In the genomic region with DNA sequence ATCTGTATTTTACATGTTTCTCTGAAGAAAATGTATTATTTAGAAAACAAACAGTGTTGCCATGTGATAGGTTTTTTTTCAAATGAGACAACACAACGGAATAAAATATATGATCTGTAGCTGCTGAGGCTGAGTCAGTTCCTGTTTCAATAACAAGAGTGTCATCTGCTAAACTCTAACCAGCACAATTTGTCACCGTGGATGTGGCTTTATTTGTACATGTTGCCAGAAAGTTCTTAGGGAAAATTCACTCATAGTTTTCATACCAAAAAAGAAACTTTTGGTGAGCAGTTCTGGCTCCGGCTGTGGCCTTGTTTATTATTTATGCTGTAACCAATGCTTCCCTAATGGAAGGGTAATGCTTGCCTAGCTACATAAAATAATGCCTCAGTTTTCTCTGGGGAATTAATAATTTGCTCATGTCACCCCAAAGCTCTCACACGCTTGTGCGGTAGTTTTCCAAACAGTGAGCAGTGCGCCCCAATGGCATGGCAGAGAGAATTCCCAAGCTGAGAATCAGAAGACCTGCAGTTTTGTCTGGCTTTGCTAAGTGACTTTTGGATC, we compare ENCODE assay signal across 7 cellular contexts. TPM values are rescaled to one million over a fixed set of nuclear protein-coding genes. Genes with fewer than 3 reads are reported as not detected.
DNase-seq lines count a peak whose midpoint lies in the region; ATAC-seq, FAIRE-seq and TF ChIP-seq lines count a peak whose summit lies in the region.

No MANE protein-coding gene starts in this region.

- intact Hi-C loops in GM12878 (cut with micrococcal nuclease; ENCODE audit: unreplicated experiment) = no loop called here
- intact Hi-C loops in vagina (cut with DNase I) = no loop called here

- H3K27me3 ChIP-seq in GM12878 (replicated peaks in 1 of 2; ENCODE audit: control insufficient read depth in 2 of 2, insufficient read depth in 2 of 2, low read length in 1 of 2) (no peaks in the 10 kb centered on the region), lung (ENCODE audit: control insufficient read depth, insufficient read depth) (no peaks in the 10 kb centered on the region), vagina (no peaks in the 10 kb centered on the region)

- H3K36me3 ChIP-seq in GM12878 (ENCODE audit: control insufficient read depth in 2 of 2, insufficient read depth in 2 of 2, low read length in 1 of 2) (no peaks in the 10 kb centered on the region), lung (ENCODE audit: control insufficient read depth in 2 of 2, insufficient read depth in 2 of 2, low read length in 2 of 2) (no peaks in the 10 kb centered on the region), vagina (no peaks in the 10 kb centered on the region)

- TF ChIP-seq POLR2A in GM12878 (IDR thresholded peaks at IDR 0.05; ENCODE audit: low read depth, low read length) (no peak; the same call in 1 of the 2 replicates), vagina (IDR thresholded peaks at IDR 0.05) (peak in 1 of 2 donors; percentile 20)

- peak overlapping the region; percentile 56 for H2AFZ ChIP-seq in GM12878 (ENCODE audit: control insufficient read depth, low read depth, low read length)

- H3K4me1 ChIP-seq in GM12878 (ENCODE audit: control insufficient read depth, insufficient read depth, low read length) = peaks cover 44% of the 10 kb centered on the region
- H3K4me1 ChIP-seq in lung (ENCODE audit: control insufficient read depth in 2 of 2, insufficient read depth in 2 of 2, low read length in 2 of 2) = peaks cover 11 to 25% of the 10 kb centered on the region in 2 donors
- peaks cover 68% of the 10 kb centered on the region for H3K4me1 ChIP-seq in vagina

- TF ChIP-seq RAD21 in GM12878 (IDR thresholded peaks at IDR 0.05; ENCODE audit: insufficient read depth, low read depth, low read length) = no peak

- TF ChIP-seq EP300 in GM12878 (IDR thresholded peaks at IDR 0.05; ENCODE audit: borderline replicate concordance in 1 of 2, control insufficient read depth in 1 of 2, low read depth in 2 of 2, low read length in 2 of 2) = peak; percentile 80 to 88

- ATAC-seq in HG02981 (IDR thresholded peaks at IDR 0.05; ENCODE audit: unreplicated experiment) (peak; percentile 42), GM12878 (peak; percentile 77), lung (ENCODE audit: insufficient read depth, low FRiP score) (no peak)

- TF ChIP-seq CTCF in GM12878 (IDR thresholded peaks at IDR 0.05 in 2 of 3, conservative IDR thresholded peaks at IDR 0.05 in 1 of 3; ENCODE audit: control insufficient read depth in 2 of 3, extremely low read depth in 1 of 3, insufficient read depth in 1 of 3, low read depth in 3 of 3, low read length in 3 of 3) (no peak), lung (IDR thresholded peaks at IDR 0.05; ENCODE audit: control extremely low read depth, extremely low read depth) (no peak), vagina (IDR thresholded peaks at IDR 0.05) (no peak)

- H3K9ac ChIP-seq in GM12878 (ENCODE audit: control insufficient read depth, insufficient read depth, low read length) = peak overlapping the region; percentile 75

- WGBS in GM12878 (ENCODE audit: insufficient coverage, insufficient replicate concordance, low lambda C conversion rate, missing lambda C conversion rate) = under 1% methylated on average over 6 of the region's 6 CpGs
- 52 to 55% methylated on average over 6 of the region's 6 CpGs for whole genome bisulfite sequencing in lung, 2 donors

- FAIRE-seq in GM18507 (lab: Jason Lieb, UNC) (peak; percentile 67), GM12878 (lab: Jason Lieb, UNC) (peak; percentile 49)

- RAD21 ChIA-PET in GM12878 (lab: Charles Lee; ENCODE audit: unreplicated experiment) = interaction anchor here (1.0 to 3.7 kb wide), 8 partner anchors 22 to 70 kb away, joined by 3 to 46 read pairs (median 8); partner anchors contain the start of gene KLF6

- SMC1A ChIA-PET in GM12878 (lab: Charles Lee; ENCODE audit: uncharacterized antibody, unreplicated experiment) = interaction anchor here (0.7 to 16.8 kb wide), 14 partner anchors 9 to 96 kb away, joined by 3 to 280 read pairs (median 4); partner anchors contain the start of gene KLF6

- H3K9me3 ChIP-seq in GM12878 (replicated peaks; ENCODE audit: control insufficient read depth, insufficient read depth, low read length) (no peaks in the 10 kb centered on the region), lung (ENCODE audit: control insufficient read depth in 2 of 2, insufficient read depth in 1 of 2, low read length in 1 of 2) (no peaks in the 10 kb centered on the region), vagina (no peaks in the 10 kb centered on the region)

- POLR2A ChIA-PET in GM12878 (lab: Charles Lee) = interaction anchor here (1.1 to 4.6 kb wide), 8 partner anchors 21 to 97 kb away, joined by 3 to 41 read pairs (median 6); partner anchors contain the start of gene KLF6

- H3K79me2 ChIP-seq in GM12878 (ENCODE audit: control insufficient read depth, insufficient read depth, low read length) = no peaks in the 10 kb centered on the region

- BruUV-seq in GM12878 (replicated peaks; lab: Mats Ljungman, UMichigan) = TSS peak; percentile 74

- DNase-seq in GM18507 (ENCODE audit: extremely low spot score, insufficient read length, low read depth) = no peak
- peak; percentile 97 for DNase-seq in RPMI7951 (ENCODE audit: low read depth)
- peak; percentile 71 for DNase-seq in GM12878 (ENCODE audit: low read depth, low spot score)
- no peak for DNase-seq in lung (ENCODE audit: low spot score)
- peak in 1 of 2 donors; percentile 81 for DNase-seq in vagina (ENCODE audit: extremely low spot score in 2 of 2)
- no peak for DNase-seq in NCI-H2196 treated with DMSO at 0.1 percent for 48 hours (lab: John Stamatoyannopoulos, UW; ENCODE audit: unreplicated experiment)

- H3K4me2 ChIP-seq in GM12878 (ENCODE audit: control insufficient read depth, insufficient read depth) = peak overlapping the region; percentile 85

- H3K4me3 ChIP-seq in GM12878 = peak overlapping the region; percentile 29; the same call in 1 of the 2 replicates
- H3K4me3 ChIP-seq in lung = no peak overlapping the region
- no peak overlapping the region for H3K4me3 ChIP-seq in vagina

- H3K27ac ChIP-seq in GM12878 (ENCODE audit: control insufficient read depth, insufficient read depth) = peak overlapping the region; percentile 85
- H3K27ac ChIP-seq in lung (ENCODE audit: low read depth in 1 of 2, low read length in 1 of 2) = peak overlapping the region; percentile 93 to 96
- H3K27ac ChIP-seq in vagina = peak overlapping the region; percentile 89

- CTCF ChIA-PET in GM12878 (lab: Yijun Ruan, JAX) = interaction anchor here (0.6 to 2.2 kb wide), 6 partner anchors 9 to 47 kb away, joined by 3 to 7 read pairs (median 4); partner anchors contain the start of gene KLF6

- in situ Hi-C loops in GM12878 (cut with MboI) = no loop called here

- H4K20me1 ChIP-seq in GM12878 (ENCODE audit: control insufficient read depth, insufficient read depth) = no peaks in the 10 kb centered on the region

TF ChIP-seq in GM12878, 131 proteins besides CTCF, POLR2A, EP300 and RAD21 (continues in another document):
- TF ChIP-seq CHD2 (IDR thresholded peaks at IDR 0.05; ENCODE audit: borderline replicate concordance, low read depth, low read length) (peak; percentile 25; the same call in 1 of the 2 replicates), STAT1 (conservative IDR thresholded peaks at IDR 0.05) (no peak), RBBP5 (conservative IDR thresholded peaks at IDR 0.05) (no peak)

RNA-seq across cellular contexts. Expression of gene KLF6, which starts 20.3 kb away (rescaled TPM):
- total RNA-seq in RPMI7951 (2014; rRNA removed; shearing (Covaris generic)) = 20.3 and 23.3 TPM in 2 replicates
- total RNA-seq in GM12878 (2013; cell fraction: nucleolus; rRNA removed) = 102 and 109 TPM in 2 replicates
- total RNA-seq in GM12878 (2014; rRNA removed) = 17.6 and 19.9 TPM in 2 replicates
- 16.1 and 16.2 TPM in 2 replicates for total RNA-seq in GM12878 (2014; rRNA removed; fragmentation: Illumina TruSeq; extraction: Trizol)
- total RNA-seq in GM12878 (2021) = 42.1 and 47.3 TPM in 2 replicates
- polyA plus RNA-seq in GM12878 (2011; ENCODE audit: low read depth) = 25.2 TPM
- polyA plus RNA-seq in GM12878 (2011; rRNA removed) = 31.5 and 32.0 TPM in 2 replicates
- 29.9 and 31.3 TPM in 2 replicates for polyA plus RNA-seq in GM12878 (2011; cell fraction: cytosol; rRNA removed)
- 60.5 and 74.6 TPM in 2 replicates for polyA plus RNA-seq in GM12878 (2011; cell fraction: nucleus; rRNA removed)
- polyA plus RNA-seq in GM12878 (2012) = 49.8 and 49.9 TPM in 2 replicates
- 21.6 and 26.4 TPM in 2 replicates for polyA plus RNA-seq in GM12878 (2014; fragmentation: Illumina TruSeq; extraction: Trizol)
- polyA plus RNA-seq in GM12878 (2014; fragmentation: Nextera tagmentation; extraction: Ambion mirVana) = 10 to 100 TPM in 1 of 2 experiments, 1 to 10 TPM in 1; 7.4 to 15.4 TPM
- 20.2 and 25.4 TPM in 2 replicates for polyA plus RNA-seq in GM12878 (2014; rRNA removed)
- polyA plus RNA-seq in GM12878 (2016; fragmentation: Nextera tagmentation; extraction: Ambion mirVana) = 10 to 100 TPM; 48.6 to 54.1 TPM
- polyA minus RNA-seq in GM12878 (2011; rRNA and poly(A)+ RNA removed) = 78.3 and 96.8 TPM in 2 replicates
- polyA minus RNA-seq in GM12878 (2011; cell fraction: cytosol; rRNA and poly(A)+ RNA removed) = 15.2 and 23.9 TPM in 2 replicates
- 201 and 273 TPM in 2 replicates for polyA minus RNA-seq in GM12878 (2011; cell fraction: nucleus; rRNA and poly(A)+ RNA removed)
- 100 to 1,000 TPM; 173 to 264 TPM for total RNA-seq in lung
- polyA plus RNA-seq in lung = 100 to 1,000 TPM in 1 of 2 donors, 10 to 100 TPM in 1; 45.6 to 146 TPM
- 145 TPM for total RNA-seq in vagina

Comparison
In these comparisons a context has a peak if more than half of its experiments do, and no peak if none do; other contexts are left out.
1. DNase-seq: peak in RPMI7951 (single experiment) and GM12878 (single experiment); none in GM18507 (single experiment), lung (single experiment) and NCI-H2196 treated with DMSO at 0.1 percent for 48 hours (single experiment).
2. Peak in every context shown above with its lines, with median percentiles within 50 percentile points of each other: H3K27ac ChIP-seq.